In the genomic region with DNA sequence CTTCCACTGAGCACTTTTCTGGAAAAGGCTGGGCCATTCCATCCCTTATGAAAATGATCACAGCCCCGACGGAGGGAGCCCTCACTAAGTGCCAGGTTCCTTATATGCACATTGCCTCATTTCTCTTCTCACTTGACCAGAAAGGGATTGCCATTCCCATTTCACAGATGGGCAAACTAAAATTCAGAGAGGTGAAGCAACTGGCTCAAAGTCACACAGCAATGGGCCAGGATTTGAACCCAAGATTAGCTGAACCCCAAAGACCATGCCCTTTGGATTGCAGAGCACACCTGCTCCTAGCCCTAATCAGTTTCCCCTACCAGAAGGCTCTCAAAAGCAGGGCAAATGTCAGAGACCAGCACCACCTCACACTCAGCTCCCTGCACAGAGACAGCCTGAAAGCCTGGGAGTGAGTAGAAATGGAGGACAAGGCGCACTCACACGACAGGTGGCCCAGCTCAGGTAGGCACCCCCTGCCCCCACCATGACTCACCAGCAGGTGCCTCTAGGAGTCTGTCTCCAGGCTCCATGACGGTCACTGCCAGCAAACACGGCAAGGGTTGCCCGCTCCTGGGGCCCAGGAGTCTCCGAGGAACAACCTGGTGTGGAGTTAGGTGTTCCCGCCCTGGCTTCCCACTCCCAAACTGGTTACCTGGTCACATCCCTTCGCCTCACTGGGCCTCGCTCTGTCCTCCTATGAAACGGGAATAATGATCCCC, we compare ENCODE assay signal across 1 cellular context.
TF ChIP-seq lines count a peak whose summit lies in the region.

No MANE protein-coding gene starts in this region.

TF ChIP-seq in IMR-90, 13 proteins besides CTCF, POLR2A, EP300 and RAD21:
- TF ChIP-seq, protein P1, sequence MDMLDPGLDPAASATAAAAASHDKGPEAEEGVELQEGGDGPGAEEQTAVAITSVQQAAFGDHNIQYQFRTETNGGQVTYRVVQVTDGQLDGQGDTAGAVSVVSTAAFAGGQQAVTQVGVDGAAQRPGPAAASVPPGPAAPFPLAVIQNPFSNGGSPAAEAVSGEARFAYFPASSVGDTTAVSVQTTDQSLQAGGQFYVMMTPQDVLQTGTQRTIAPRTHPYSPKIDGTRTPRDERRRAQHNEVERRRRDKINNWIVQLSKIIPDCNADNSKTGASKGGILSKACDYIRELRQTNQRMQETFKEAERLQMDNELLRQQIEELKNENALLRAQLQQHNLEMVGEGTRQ (IDR thresholded peaks at IDR 0.05; ENCODE audit: low read depth, low read length) = no peak
- TF ChIP-seq MAZ (IDR thresholded peaks at IDR 0.05; ENCODE audit: borderline replicate concordance, low read depth, low read length) (no peak), RCOR1 (IDR thresholded peaks at IDR 0.05; ENCODE audit: insufficient replicate concordance, low read length) (no peak), SMC3 (IDR thresholded peaks at IDR 0.05; ENCODE audit: low read depth, low read length) (no peak), NFE2L2 (IDR thresholded peaks at IDR 0.05; ENCODE audit: low read depth, low read length) (no peak), CEBPB (IDR thresholded peaks at IDR 0.05; ENCODE audit: low read depth, low read length) (no peak), MXI1 (IDR thresholded peaks at IDR 0.05; ENCODE audit: borderline replicate concordance, low read depth, low read length) (no peak), BHLHE40 (IDR thresholded peaks at IDR 0.05; ENCODE audit: low read depth, low read length) (no peak), MAFK (IDR thresholded peaks at IDR 0.05; ENCODE audit: low read depth, low read length) (no peak), CHD1 (IDR thresholded peaks at IDR 0.05; ENCODE audit: low read depth, low read length) (no peak), RFX5 (IDR thresholded peaks at IDR 0.05; ENCODE audit: low read depth, low read length) (no peak), FOS (IDR thresholded peaks at IDR 0.05; ENCODE audit: low read depth, low read length) (no peak)
- TF ChIP-seq, protein P2, sequence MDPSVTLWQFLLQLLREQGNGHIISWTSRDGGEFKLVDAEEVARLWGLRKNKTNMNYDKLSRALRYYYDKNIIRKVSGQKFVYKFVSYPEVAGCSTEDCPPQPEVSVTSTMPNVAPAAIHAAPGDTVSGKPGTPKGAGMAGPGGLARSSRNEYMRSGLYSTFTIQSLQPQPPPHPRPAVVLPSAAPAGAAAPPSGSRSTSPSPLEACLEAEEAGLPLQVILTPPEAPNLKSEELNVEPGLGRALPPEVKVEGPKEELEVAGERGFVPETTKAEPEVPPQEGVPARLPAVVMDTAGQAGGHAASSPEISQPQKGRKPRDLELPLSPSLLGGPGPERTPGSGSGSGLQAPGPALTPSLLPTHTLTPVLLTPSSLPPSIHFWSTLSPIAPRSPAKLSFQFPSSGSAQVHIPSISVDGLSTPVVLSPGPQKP (IDR thresholded peaks at IDR 0.05; ENCODE audit: borderline replicate concordance, low read depth, low read length) = no peak
TF ChIP-seq in IMR-90: peak in this region for 0.
